14 cellular contexts compared by ENCODE assay signal in the genomic region with DNA sequence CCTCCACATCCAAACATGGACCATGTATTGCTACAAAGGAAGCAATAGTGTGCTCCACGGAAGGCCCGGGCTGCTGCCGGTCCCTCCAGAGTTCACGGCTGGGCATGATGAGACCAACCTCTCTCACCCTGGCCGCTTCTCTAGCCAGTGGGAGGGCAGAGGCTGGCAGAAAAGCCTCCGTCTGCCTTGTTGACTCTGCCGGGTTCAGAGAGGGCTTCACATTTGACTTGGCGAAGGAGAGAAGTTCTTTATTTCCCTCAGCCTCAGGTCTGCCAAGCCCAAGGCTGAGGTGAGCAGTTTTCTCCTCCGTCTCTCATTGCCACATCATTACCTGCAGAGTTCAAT.
DNase-seq lines count a peak whose midpoint lies in the region; TF ChIP-seq lines count a peak whose summit lies in the region.
"Had no signal": no experiment of that assay in that cellular context is flagged by ENCODE, and none has a peak within 500 bp of the region (broad histone marks: within the 10 kb centered on the region; RNA-seq: fewer than 3 reads in every experiment).

No MANE protein-coding gene starts in this region.

- dilution Hi-C loops in mammary epithelial cell (cut with HindIII; ENCODE audit: low sequenced_read_pairs), result loop anchor here (10.0 kb wide), 1 partner anchor 58 kb away; no protein-coding TSS in a partner anchor

- in situ Hi-C loops in mammary epithelial cell (cut with MboI; ENCODE audit: low sequenced_read_pairs in 2 of 2), result no loop called here

- peaks cover 15% of the 10 kb centered on the region for H3K36me3 Mint-ChIP-seq in Caco-2 (ENCODE audit: insufficient read depth, unreplicated experiment)

- H3K9me3 Mint-ChIP-seq in Caco-2 (ENCODE audit: unreplicated experiment), result peaks cover 8% of the 10 kb centered on the region

- no peak for TF ChIP-seq EP300 in stomach (IDR thresholded peaks at IDR 0.05)

- no peak for TF ChIP-seq POLR2A in stomach (IDR thresholded peaks at IDR 0.05)

- H3K27me3 ChIP-seq in Caco-2 (replicated peaks; ENCODE audit: control insufficient read depth, insufficient read depth, low read length) (no peaks in the 10 kb centered on the region), mammary epithelial cell (ENCODE audit: insufficient read depth, low read length) (no peaks in the 10 kb centered on the region), mucosa of rectum (ENCODE audit: control insufficient read depth in 2 of 2, insufficient read depth in 2 of 2, low read length in 2 of 2) (no peaks in the 10 kb centered on the region), stomach (no peaks in the 10 kb centered on the region)

- POLR2A ChIA-PET in Caco-2 (lab: Charles Lee), result no interaction called here

- no peaks in the 10 kb centered on the region for H3K27me3 Mint-ChIP-seq in Caco-2 (ENCODE audit: insufficient read depth, unreplicated experiment)

- H3K9me3 ChIP-seq in Caco-2, result no peaks in the 10 kb centered on the region
- no peaks in the 10 kb centered on the region for H3K9me3 ChIP-seq in mammary epithelial cell (replicated peaks; ENCODE audit: insufficient read depth, low read length)
- no peaks in the 10 kb centered on the region for H3K9me3 ChIP-seq in mucosa of rectum (ENCODE audit: control insufficient read depth in 2 of 2, low read length in 2 of 2)
- no peaks in the 10 kb centered on the region for H3K9me3 ChIP-seq in stomach
- H3K9me3 ChIP-seq: HAP-1 had no signal

- H3K27ac ChIP-seq in mammary epithelial cell (ENCODE audit: insufficient read depth, low read depth, low read length) (no peak overlapping the region), mucosa of rectum (ENCODE audit: low read depth in 2 of 2, low read length in 2 of 2) (peak overlapping the region; percentile 1 to 74), stomach (peak overlapping the region; percentile 47 to 80 (median 78))

- no peaks in the 10 kb centered on the region for H4K20me1 ChIP-seq in mammary epithelial cell (ENCODE audit: insufficient read depth, low read length)

- no peak for TF ChIP-seq CTCF in Caco-2 (IDR thresholded peaks at IDR 0.05; ENCODE audit: insufficient read depth in 1 of 2, low read depth in 1 of 2, low read length in 1 of 2, severe bottlenecking in 1 of 2, unreplicated experiment in 1 of 2)
- TF ChIP-seq CTCF in mammary epithelial cell (conservative IDR thresholded peaks at IDR 0.05 in 1 of 2, IDR thresholded peaks at IDR 0.05 in 1 of 2; ENCODE audit: extremely low read depth in 1 of 2, insufficient read depth in 1 of 2, low read depth in 1 of 2, low read length in 2 of 2), result no peak
- peak in 1 of 7 experiments; percentile 6 for TF ChIP-seq CTCF in stomach (IDR thresholded peaks at IDR 0.05)

- intact Hi-C loops in Caco-2 (cut with micrococcal nuclease; ENCODE audit: unreplicated experiment), result no loop called here
- intact Hi-C loops in mammary epithelial cell (cut with micrococcal nuclease), result no loop called here
- intact Hi-C loops in stomach (cut with DNase I; ENCODE audit: low total_unique reads), result no loop called here

- CTCF ChIA-PET in Caco-2 (lab: Charles Lee), result no interaction called here
- CTCF ChIA-PET in mammary epithelial cell (lab: Charles Lee; ENCODE audit: low non-redundant PET), result no interaction called here

- WGBS in mammary epithelial cell (ENCODE audit: low coverage, missing lambda C conversion rate), result 95% methylated on average over 6 of the region's 9 CpGs
- 65 to 86% (median 71%) methylated on average over 9 of the region's 9 CpGs for WGBS in stomach, 5 donors

- no peaks in the 10 kb centered on the region for H3K79me2 ChIP-seq in mammary epithelial cell (ENCODE audit: insufficient read depth, low read length)

- peaks cover 30% of the 10 kb centered on the region for H3K4me1 Mint-ChIP-seq in Caco-2 (ENCODE audit: low read depth, unreplicated experiment)

- no peak for DNase-seq in Caco-2
- no peak for DNase-seq in mammary epithelial cell
- DNase-seq in stomach, result peak; percentile 25
- DNase-seq in HPDE6-E6E7 (ENCODE audit: extremely low spot score), result no peak
- no peak for DNase-seq in hypothalamus (lab: John Stamatoyannopoulos, UW)
- DNase-seq in Ammon's horn (ENCODE audit: low spot score), result no peak
- no peak for DNase-seq in NCI-H2227 treated with DMSO at 0.1 percent for 48 hours (lab: John Stamatoyannopoulos, UW)
- DNase-seq: AML-193, anterior cingulate cortex, midbrain, NCI-H146, small intestine had no signal

- no TSS peak for BruUV-seq in Caco-2 (replicated peaks; lab: Mats Ljungman, UMichigan)
- BruUV-seq in mammary epithelial cell (replicated peaks; lab: Mats Ljungman, UMichigan), result no TSS peak

- H3K9ac ChIP-seq in mammary epithelial cell (ENCODE audit: insufficient read depth, low read length) (no peak overlapping the region), mucosa of rectum (ENCODE audit: low read depth in 1 of 2, low read length in 2 of 2) (no peak overlapping the region)

- H3K36me3 ChIP-seq in Caco-2 (ENCODE audit: control insufficient read depth, insufficient read depth, low read length) (no peaks in the 10 kb centered on the region), mammary epithelial cell (ENCODE audit: insufficient read depth, low read length) (no peaks in the 10 kb centered on the region), mucosa of rectum (ENCODE audit: control insufficient read depth in 2 of 2, insufficient read depth in 2 of 2, low read length in 2 of 2) (no peaks in the 10 kb centered on the region), stomach (no peaks in the 10 kb centered on the region)
- H3K36me3 ChIP-seq: HAP-1 had no signal

- peaks cover 33% of the 10 kb centered on the region for H3K4me1 ChIP-seq in Caco-2
- peaks cover 9% of the 10 kb centered on the region for H3K4me1 ChIP-seq in mammary epithelial cell (ENCODE audit: insufficient read depth, low read length)
- peaks cover 0 to 10% of the 10 kb centered on the region in 2 donors for H3K4me1 ChIP-seq in mucosa of rectum (ENCODE audit: control insufficient read depth in 2 of 2, insufficient read depth in 2 of 2, low read length in 2 of 2)
- peaks cover 33 to 53% (median 45%) of the 10 kb centered on the region in 4 donors for H3K4me1 ChIP-seq in stomach
- H3K4me1 ChIP-seq: HAP-1 had no signal

- H2AFZ ChIP-seq in mammary epithelial cell (ENCODE audit: low read depth, low read length), result peak overlapping the region; percentile 47

- H3K4me3 ChIP-seq in Caco-2 (ENCODE audit: low read depth, low read length) (no peak overlapping the region), mammary epithelial cell (replicated peaks in 1 of 3; ENCODE audit: insufficient read depth in 1 of 3, low read depth in 2 of 3, low read length in 3 of 3) (no peak overlapping the region), mucosa of rectum (ENCODE audit: low read length in 2 of 2) (no peak overlapping the region), stomach (no peak overlapping the region)
- H3K4me3 ChIP-seq: HAP-1 had no signal

- peak overlapping the region; percentile 60 for H3K27ac Mint-ChIP-seq in Caco-2 (ENCODE audit: unreplicated experiment)

- no peak overlapping the region for H3K4me3 Mint-ChIP-seq in Caco-2 (ENCODE audit: unreplicated experiment)

- H3K4me2 ChIP-seq in mammary epithelial cell (ENCODE audit: insufficient read depth, low read depth, low read length), result no peak overlapping the region
